In the genomic region with DNA sequence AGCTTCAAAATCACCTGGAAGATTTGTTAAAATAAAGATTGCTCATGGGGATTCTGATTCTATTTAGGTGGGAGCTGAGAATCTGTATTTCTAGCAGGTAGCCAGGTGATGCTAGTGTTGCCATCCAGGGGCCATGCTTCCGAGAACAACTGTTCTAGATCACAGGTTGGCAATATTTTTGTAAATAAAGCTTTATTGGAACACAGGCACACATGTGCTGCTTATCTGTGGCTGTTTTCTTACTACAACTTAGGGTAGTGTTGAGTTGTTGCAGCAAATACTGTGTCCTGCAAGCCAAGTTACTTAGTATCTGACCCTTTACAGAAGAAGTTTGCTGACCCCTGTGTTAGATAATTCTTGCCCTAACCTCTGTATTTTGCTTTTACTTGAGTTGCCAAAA, we compare ENCODE assay signal across 29 cellular contexts. TPM values are rescaled to one million over a fixed set of nuclear protein-coding genes. Genes with fewer than 3 reads are reported as not detected.
"Had no signal": no experiment of that assay in that cellular context is flagged by ENCODE, and none has a peak within 500 bp of the region (broad histone marks: within the 10 kb centered on the region; RNA-seq: fewer than 3 reads in every experiment).

No MANE protein-coding gene starts in this region.

- H3K27ac Mint-ChIP-seq: stimulated activated effector memory CD8-positive, alpha-beta T cell treated with anti-CD3 and anti-CD28 coated beads, Interleukin-12 subunit alpha, Interleukin-12 subunit beta, amount 100 ng/mL, for 72 hours; stimulated activated memory B cell treated with anti-CD40 and anti-IgM and Interleukin-4, amounts not matched to agents 10 μg/mL and 1 μg/mL and 100 μg/mL, for 72 hours; stimulated activated naive B cell treated with anti-CD40 and anti-IgM and Interleukin-4, amounts not matched to agents 10 μg/mL and 1 μg/mL and 100 μg/mL, for 72 hours; stimulated activated naive CD8-positive, alpha-beta T cell treated with anti-CD3 and anti-CD28 coated beads, Interleukin-15, amount 100 ng/mL, for 72 hours; stimulated activated naive CD8-positive, alpha-beta T cell treated with anti-CD3 and anti-CD28 coated beads, Interleukin-15, Interleukin-2, amounts not matched to agents 100 ng/mL and 50 ng/mL, for 24 hours; type B pancreatic cell had no signal

- H3K27me3 Mint-ChIP-seq: stimulated activated memory B cell treated with anti-CD40 and anti-IgM and Interleukin-4, amounts not matched to agents 10 μg/mL and 1 μg/mL and 100 μg/mL, for 72 hours; stimulated activated naive B cell treated with anti-CD40 and anti-IgM and Interleukin-4, amounts not matched to agents 10 μg/mL and 1 μg/mL and 100 μg/mL, for 72 hours; stimulated activated naive CD8-positive, alpha-beta T cell treated with anti-CD3 and anti-CD28 coated beads, Interleukin-15, amount 100 ng/mL, for 72 hours; stimulated activated naive CD8-positive, alpha-beta T cell treated with anti-CD3 and anti-CD28 coated beads, Interleukin-15, Interleukin-2, amounts not matched to agents 100 ng/mL and 50 ng/mL, for 24 hours; type B pancreatic cell had no signal

- H3K36me3 ChIP-seq: suprapubic skin, thoracic aorta, thyroid gland, tibial artery, transverse colon, upper lobe of left lung, upper lobe of right lung, uterus, vagina had no signal

- H3K4me3 ChIP-seq: stomach, suprapubic skin, testis, thoracic aorta, thyroid gland, tibial artery, tibial nerve, transverse colon, upper lobe of left lung, upper lobe of right lung, uterus, vagina had no signal

- ATAC-seq: stimulated activated effector memory CD8-positive, alpha-beta T cell treated with anti-CD3 and anti-CD28 coated beads, Interleukin-12 subunit alpha, Interleukin-12 subunit beta, amount 100 ng/mL, for 72 hours; stimulated activated memory B cell treated with anti-CD40 and anti-IgM and Interleukin-4, amounts not matched to agents 10 μg/mL and 1 μg/mL and 100 μg/mL, for 72 hours; stimulated activated naive B cell treated with anti-CD40 and anti-IgM and Interleukin-4, amounts not matched to agents 10 μg/mL and 1 μg/mL and 100 μg/mL, for 72 hours; stimulated activated naive CD8-positive, alpha-beta T cell treated with anti-CD3 and anti-CD28 coated beads, Interleukin-15, amount 100 ng/mL, for 72 hours; stimulated activated naive CD8-positive, alpha-beta T cell treated with anti-CD3 and anti-CD28 coated beads, Interleukin-15, Interleukin-2, amounts not matched to agents 100 U/mL and 50 U/mL, for 24 hours; upper lobe of right lung had no signal

- H3K4me3 Mint-ChIP-seq: stimulated activated effector memory CD8-positive, alpha-beta T cell treated with anti-CD3 and anti-CD28 coated beads, Interleukin-12 subunit alpha, Interleukin-12 subunit beta, amount 100 ng/mL, for 72 hours; stimulated activated memory B cell treated with anti-CD40 and anti-IgM and Interleukin-4, amounts not matched to agents 10 μg/mL and 1 μg/mL and 100 μg/mL, for 72 hours; stimulated activated naive B cell treated with anti-CD40 and anti-IgM and Interleukin-4, amounts not matched to agents 10 μg/mL and 1 μg/mL and 100 μg/mL, for 72 hours; stimulated activated naive CD8-positive, alpha-beta T cell treated with anti-CD3 and anti-CD28 coated beads, Interleukin-15, amount 100 ng/mL, for 72 hours; stimulated activated naive CD8-positive, alpha-beta T cell treated with anti-CD3 and anti-CD28 coated beads, Interleukin-15, Interleukin-2, amounts not matched to agents 100 ng/mL and 50 ng/mL, for 24 hours; type B pancreatic cell had no signal

- H3K4me1 ChIP-seq: stomach, suprapubic skin, testis, thyroid gland, tibial artery, tibial nerve, transverse colon, upper lobe of left lung, upper lobe of right lung, uterus, vagina had no signal

- H3K27ac ChIP-seq: stomach, suprapubic skin, testis, thoracic aorta, thyroid gland, tibial artery, tibial nerve, transverse colon, upper lobe of left lung, upper lobe of right lung, uterus, vagina had no signal

- H3K4me1 Mint-ChIP-seq: stimulated activated effector memory CD8-positive, alpha-beta T cell treated with anti-CD3 and anti-CD28 coated beads, Interleukin-12 subunit alpha, Interleukin-12 subunit beta, amount 100 ng/mL, for 72 hours; stimulated activated memory B cell treated with anti-CD40 and anti-IgM and Interleukin-4, amounts not matched to agents 10 μg/mL and 1 μg/mL and 100 μg/mL, for 72 hours; stimulated activated naive B cell treated with anti-CD40 and anti-IgM and Interleukin-4, amounts not matched to agents 10 μg/mL and 1 μg/mL and 100 μg/mL, for 72 hours; stimulated activated naive CD8-positive, alpha-beta T cell treated with anti-CD3 and anti-CD28 coated beads, Interleukin-15, amount 100 ng/mL, for 72 hours had no signal

- H3K27me3 ChIP-seq: stomach, suprapubic skin, testis, thyroid gland, tibial artery, tibial nerve, transverse colon, upper lobe of left lung, upper lobe of right lung, uterus, vagina had no signal

- H3K9me3 Mint-ChIP-seq: stimulated activated effector memory CD8-positive, alpha-beta T cell treated with anti-CD3 and anti-CD28 coated beads, Interleukin-12 subunit alpha, Interleukin-12 subunit beta, amount 100 ng/mL, for 72 hours; stimulated activated memory B cell treated with anti-CD40 and anti-IgM and Interleukin-4, amounts not matched to agents 10 μg/mL and 1 μg/mL and 100 μg/mL, for 72 hours; stimulated activated naive CD8-positive, alpha-beta T cell treated with anti-CD3 and anti-CD28 coated beads, Interleukin-15, Interleukin-2, amounts not matched to agents 100 ng/mL and 50 ng/mL, for 24 hours had no signal

- H3K9me3 ChIP-seq: suprapubic skin, testis, thyroid gland, tibial artery, upper lobe of right lung had no signal

- FAIRE-seq: urothelium cell line had no signal

- H3K36me3 Mint-ChIP-seq: stimulated activated effector memory CD8-positive, alpha-beta T cell treated with anti-CD3 and anti-CD28 coated beads, Interleukin-12 subunit alpha, Interleukin-12 subunit beta, amount 100 ng/mL, for 72 hours had no signal

- DNase-seq: stimulated activated CD4-positive, alpha-beta T cell treated with anti-CD3 and anti-CD28 coated beads, Interleukin-2, amount 100 ng/mL, for 48 hours; stimulated activated CD4-positive, alpha-beta T cell treated with anti-CD3 and anti-CD28 coated beads, Interleukin-4, amount 100 ng/mL, for 1 hour; stimulated activated CD4-positive, alpha-beta T cell treated with anti-CD3 and anti-CD28 coated beads, Interleukin-4, amount 100 ng/mL, for 24 hours; stimulated activated CD4-positive, alpha-beta T cell treated with anti-CD3 and anti-CD28 coated beads, Interleukin-4, amount 100 ng/mL, for 4 hours; stimulated activated CD8-positive, alpha-beta memory T cell treated with anti-CD3 and anti-CD28 coated beads, Interleukin-4, amount 100 ng/mL, for 48 hours; stimulated activated naive B cell treated with anti-CD40 and anti-IgM and Interleukin-4, amounts not matched to agents 10 μg/mL and 1 μg/mL and 100 μg/mL, for 72 hours; stimulated activated naive CD4-positive, alpha-beta T cell; stimulated activated naive CD4-positive, alpha-beta T cell treated with Interleukin-2 at 50 U/mL for 16 hours; stimulated activated naive CD8-positive, alpha-beta T cell treated with anti-CD3 and anti-CD28 coated beads, Interleukin-15, amount 100 ng/mL, for 72 hours; stimulated activated naive CD8-positive, alpha-beta T cell treated with anti-CD3 and anti-CD28 coated beads, Interleukin-15, Interleukin-2, amounts not matched to agents 100 U/mL and 50 U/mL, for 24 hours; stomach; substantia nigra; testis; thyroid gland; tibial artery; transverse colon; trophoblast cell; upper lobe of left lung; upper lobe of right lung; uterus had no signal

RNA-seq across cellular contexts. Expression of a gene that starts 12.0 kb away (rescaled TPM):
- total RNA-seq: thoracic aorta, tibial nerve had no signal
